ENCODE assay signal across 8 cellular contexts in the genomic region with DNA sequence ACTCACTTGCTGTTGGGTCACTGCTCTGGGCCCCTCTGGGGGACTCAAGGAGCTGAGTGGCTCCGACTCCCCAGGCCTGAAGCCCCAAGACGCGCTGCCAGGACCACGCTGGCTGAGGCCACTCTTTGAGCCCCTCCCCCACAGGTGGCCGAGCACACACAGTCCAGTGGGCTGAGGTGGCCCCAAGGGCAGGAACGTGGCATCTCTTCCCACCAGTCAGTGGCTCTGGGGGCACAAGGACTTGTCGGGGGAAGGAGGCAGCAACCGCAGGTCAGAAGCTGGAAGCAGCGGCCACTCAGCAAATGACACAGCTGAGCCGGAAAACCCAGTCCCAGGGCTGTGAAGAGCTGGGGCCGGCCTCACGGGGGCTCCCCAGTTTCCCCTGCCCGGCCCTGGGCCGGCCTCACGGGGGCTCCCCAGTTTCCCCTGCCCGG.
DNase-seq lines count a peak whose midpoint lies in the region; ATAC-seq, FAIRE-seq and TF ChIP-seq lines count a peak whose summit lies in the region.

No MANE protein-coding gene starts in this region.

- in situ Hi-C loops in brain microvascular endothelial cell (cut with HindIII; ENCODE audit: low pct_ligation_motif_present, low sequenced_read_pairs), result no loop called here

- no peaks in the 10 kb centered on the region for H3K9me3 ChIP-seq in muscle layer of duodenum (ENCODE audit: control insufficient read depth in 1 of 2, low read length in 2 of 2)

- no peak for TF ChIP-seq CTCF in brain microvascular endothelial cell (IDR thresholded peaks at IDR 0.05; ENCODE audit: low read depth, low read length, missing control alignments)

- H3K4me3 ChIP-seq in brain microvascular endothelial cell (ENCODE audit: low read depth, low read length) (peak overlapping the region; percentile 40), muscle layer of duodenum (ENCODE audit: low read depth in 1 of 2, low read length in 2 of 2) (peak overlapping the region; percentile 50)

- H3K36me3 ChIP-seq in brain microvascular endothelial cell (replicated peaks) (no peaks in the 10 kb centered on the region), muscle layer of duodenum (ENCODE audit: control insufficient read depth in 1 of 2, insufficient read depth in 2 of 2, low read length in 2 of 2) (no peaks in the 10 kb centered on the region)

- no peak for FAIRE-seq in HTR-8/SVneo (lab: Jason Lieb, UNC)

- H3K27me3 ChIP-seq in brain microvascular endothelial cell (replicated peaks) (no peaks in the 10 kb centered on the region), muscle layer of duodenum (ENCODE audit: low read depth, low read length) (no peaks in the 10 kb centered on the region)

- H3K4me1 ChIP-seq in muscle layer of duodenum (ENCODE audit: control insufficient read depth in 1 of 2, insufficient read depth in 2 of 2, low read length in 2 of 2), result peaks cover 0 to 12% of the 10 kb centered on the region in 2 donors

- peak; percentile 18 for DNase-seq in activated CD4-positive, alpha-beta T cell treated with anti-CD3 and anti-CD28 coated beads for 48 hours
- no peak for DNase-seq in activated CD4-positive, alpha-beta T cell treated with anti-CD3 and anti-CD28 coated beads for 4 hours
- DNase-seq in brain microvascular endothelial cell (no peak), HTR-8/SVneo (ENCODE audit: insufficient read length, low spot score) (no peak), HCEC 1CT (no peak), GM19240 (ENCODE audit: insufficient read length, low spot score) (no peak)

- ATAC-seq in HG03159 (IDR thresholded peaks at IDR 0.05; ENCODE audit: unreplicated experiment), result peak; percentile 16

- no peak overlapping the region for H3K27ac ChIP-seq in brain microvascular endothelial cell
- no peak overlapping the region for H3K27ac ChIP-seq in muscle layer of duodenum (ENCODE audit: low read length)
